8 cellular contexts compared by ENCODE assay signal in genomic region chr11:77776455-77776854, GRCh38. TPM values are rescaled to one million over a fixed set of nuclear protein-coding genes. Genes with fewer than 3 reads are reported as not detected.
DNase-seq lines count a peak whose midpoint lies in the region; ATAC-seq and TF ChIP-seq lines count a peak whose summit lies in the region.

No MANE protein-coding gene starts in this region.

- H3K9me3 ChIP-seq in OCI-LY3 (ENCODE audit: insufficient read depth, low read length) = no peaks in the 10 kb centered on the region

- H2BK120ac ChIP-seq in mesendoderm (ENCODE audit: low read depth, low read length) = no peak overlapping the region

- H4K8ac ChIP-seq in mesendoderm (ENCODE audit: low read depth, low read length) = no peak overlapping the region

- no peak overlapping the region for H2AK5ac ChIP-seq in mesendoderm (ENCODE audit: low read length)

- no CpG with 5 or more reads among the region's 1 CpG for WGBS in mesendoderm (ENCODE audit: extremely low coverage, insufficient coverage, low lambda C conversion rate)

- H3K9ac ChIP-seq in OCI-LY3 (ENCODE audit: low read length) (no peak overlapping the region), mesendoderm (ENCODE audit: low read length) (no peak overlapping the region)

- TF ChIP-seq CTCF in AG09309 (IDR thresholded peaks at IDR 0.05; ENCODE audit: control insufficient read depth, insufficient read depth, low read depth, low read length, missing control alignments) = peak; percentile 15
- TF ChIP-seq CTCF in GM12873 (IDR thresholded peaks at IDR 0.05; ENCODE audit: insufficient read depth, low read depth, low read length, missing control alignments) = peak; percentile 22
- TF ChIP-seq CTCF in OCI-LY3 (IDR thresholded peaks at IDR 0.05; ENCODE audit: low read depth, low read length) = peak; percentile 62

- ATAC-seq in HG03159 (IDR thresholded peaks at IDR 0.05; ENCODE audit: unreplicated experiment) = no peak

- peaks cover 11% of the 10 kb centered on the region for H3K79me1 ChIP-seq in mesendoderm (ENCODE audit: low read length)

- no peak overlapping the region for H2AFZ ChIP-seq in OCI-LY3 (ENCODE audit: low read depth, low read length)

- no peak overlapping the region for H3K23ac ChIP-seq in mesendoderm (ENCODE audit: low read length)

- no peak overlapping the region for H2BK5ac ChIP-seq in mesendoderm (ENCODE audit: low read length)

- peaks cover 75% of the 10 kb centered on the region for H4K20me1 ChIP-seq in OCI-LY3 (ENCODE audit: insufficient read depth, low read length)

- no peak overlapping the region for H3K56ac ChIP-seq in mesendoderm (ENCODE audit: low read length)

- H4K5ac ChIP-seq in mesendoderm (ENCODE audit: low read length) = no peak overlapping the region

- H3K4me1 ChIP-seq in OCI-LY3 (ENCODE audit: low read length) (no peaks in the 10 kb centered on the region), mesendoderm (ENCODE audit: control insufficient read depth, low read depth, low read length) (no peaks in the 10 kb centered on the region)

- peaks cover 63% of the 10 kb centered on the region for H3K79me2 ChIP-seq in OCI-LY3 (ENCODE audit: low read length)
- H3K79me2 ChIP-seq in mesendoderm (ENCODE audit: control insufficient read depth, insufficient read depth, low read length) = peaks cover 28% of the 10 kb centered on the region

- no peaks in the 10 kb centered on the region for H3K27me3 ChIP-seq in OCI-LY3 (ENCODE audit: low read depth, low read length)
- H3K27me3 ChIP-seq in mesendoderm (ENCODE audit: insufficient read depth, low read length, poor library complexity) = no peaks in the 10 kb centered on the region

- H3K4me3 ChIP-seq in AG09309 (ENCODE audit: control insufficient read depth, low read depth, low read length) (no peak overlapping the region), OCI-LY3 (ENCODE audit: low read length) (no peak overlapping the region), mesendoderm (ENCODE audit: low read length) (no peak overlapping the region)

- H3K4ac ChIP-seq in mesendoderm (ENCODE audit: low read depth, low read length) = no peak overlapping the region

- H3K18ac ChIP-seq in mesendoderm (ENCODE audit: low read length) = no peak overlapping the region

- H3K36me3 ChIP-seq in OCI-LY3 (replicated peaks; ENCODE audit: low read depth, low read length) = no peaks in the 10 kb centered on the region
- H3K36me3 ChIP-seq in mesendoderm (ENCODE audit: control insufficient read depth, insufficient read depth, low read length) = no peaks in the 10 kb centered on the region

- DNase-seq in AG09309 (ENCODE audit: low read depth) (no peak), fibroblast of peridontal ligament (ENCODE audit: extremely low read depth) (peak; percentile 39), A172 (ENCODE audit: low spot score) (no peak), islet precursor cell (no peak), mesendoderm (no peak)

- no peak overlapping the region for H3K4me2 ChIP-seq in OCI-LY3 (ENCODE audit: low read length)
- no peak overlapping the region for H3K4me2 ChIP-seq in mesendoderm (ENCODE audit: low read length)

- no peak overlapping the region for H2BK15ac ChIP-seq in mesendoderm (replicated peaks; ENCODE audit: low read depth)

- no peak overlapping the region for H3K27ac ChIP-seq in OCI-LY3 (ENCODE audit: low read length)
- H3K27ac ChIP-seq in mesendoderm (ENCODE audit: low read depth, low read length) = no peak overlapping the region

RNA-seq across cellular contexts. Expression of gene RSF1, which starts 44.1 kb away (rescaled TPM):
- total RNA-seq in A172 (2014; rRNA removed; shearing (Covaris generic)) = 29.2 and 55.5 TPM in 2 replicates
- polyA plus RNA-seq in mesendoderm (2013, experiment 1 of 2) = 59.1 TPM
- polyA plus RNA-seq in mesendoderm (2013, experiment 2 of 2) = 59.0 TPM

RNA-seq across cellular contexts. Expression of gene AAMDC, which starts 44.5 kb away (rescaled TPM):
- 37.7 and 39.6 TPM in 2 replicates for total RNA-seq in A172 (2014; rRNA removed; shearing (Covaris generic))
- polyA plus RNA-seq in mesendoderm (2013, experiment 1 of 2) = 23.9 TPM
- polyA plus RNA-seq in mesendoderm (2013, experiment 2 of 2) = 22.1 TPM
